Comparison of ENCODE assay signal across 8 cellular contexts in the genomic region with DNA sequence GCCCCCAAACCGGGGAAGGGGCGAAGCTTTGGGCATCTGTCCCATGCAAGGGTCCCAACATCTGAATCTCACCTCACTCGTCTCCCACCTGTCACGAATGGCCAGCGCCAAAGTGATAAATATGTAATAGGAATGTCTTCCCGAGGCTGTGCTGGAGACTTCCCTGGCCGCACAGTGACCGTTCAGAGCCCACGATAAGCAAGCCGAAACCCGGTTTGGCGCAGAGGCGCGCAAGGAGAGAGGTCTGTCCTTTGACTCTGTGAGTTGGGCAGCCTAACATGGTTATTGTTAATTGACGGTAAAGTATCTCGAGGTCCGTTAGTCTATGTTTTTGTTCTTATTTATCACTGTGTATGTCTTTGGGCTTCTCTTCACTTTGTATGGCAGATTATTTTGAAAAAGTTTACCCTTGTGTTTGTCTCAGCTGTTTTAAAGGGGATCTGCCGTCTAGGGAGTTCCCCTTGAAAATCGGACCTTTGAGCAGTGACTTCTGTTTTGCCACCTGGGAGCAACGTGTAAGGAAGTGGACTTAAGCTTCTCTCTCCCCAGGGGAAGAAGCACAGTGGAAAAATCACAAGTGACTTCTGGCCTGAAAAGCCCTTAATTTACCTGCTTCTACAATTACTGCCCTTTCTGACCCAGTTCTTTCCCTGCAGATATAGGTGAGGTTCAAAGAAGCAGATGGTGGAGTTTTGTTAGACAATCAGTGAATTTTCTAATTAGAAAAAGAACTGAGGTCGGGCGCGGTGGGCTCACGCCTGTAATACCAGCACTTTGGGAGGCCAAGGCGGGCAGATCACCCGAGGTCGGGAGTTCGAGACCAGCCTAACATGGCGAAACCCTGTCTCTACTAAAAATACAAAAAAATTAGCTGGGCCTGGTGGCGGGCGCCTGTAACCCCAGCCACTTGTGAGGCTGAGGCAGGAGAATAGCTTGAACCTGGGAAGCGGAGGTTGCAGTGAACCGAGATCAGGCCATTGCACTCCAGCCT. TPM values are rescaled to one million over a fixed set of nuclear protein-coding genes. Genes with fewer than 3 reads are reported as not detected.
DNase-seq lines count a peak whose midpoint lies in the region; ATAC-seq, FAIRE-seq and TF ChIP-seq lines count a peak whose summit lies in the region.

No MANE protein-coding gene starts in this region.

- H3K27me3 ChIP-seq in ectodermal cell (ENCODE audit: control insufficient read depth, insufficient read depth, low read length, poor library complexity, severe bottlenecking) (no peaks in the 10 kb centered on the region), mononuclear cell (ENCODE audit: insufficient read depth, low read length) (no peaks in the 10 kb centered on the region)

- no peak for TF ChIP-seq POLR2A in H54 (IDR thresholded peaks at IDR 0.05; ENCODE audit: low read depth, low read length)

- peak overlapping the region; percentile 96 for H3K27ac Mint-ChIP-seq in T-helper 1 cell treated with Interleukin-12 subunit alpha and Interleukin-12 subunit beta and Interleukin-4 antibody, amounts not matched to agents 30 μg/mL and 1 μg/mL, for 36 hours

- TF ChIP-seq CTCF in OCI-LY7 (conservative IDR thresholded peaks at IDR 0.05; ENCODE audit: low read length), result no peak

- no peaks in the 10 kb centered on the region for H3K9me2 ChIP-seq in OCI-LY7 (ENCODE audit: insufficient read depth, low read length)

- no peak for FAIRE-seq in H54 (lab: Jason Lieb, UNC)

- H3K36me3 ChIP-seq in OCI-LY7 (ENCODE audit: insufficient read depth, low read length) (peaks cover 44% of the 10 kb centered on the region), ectodermal cell (ENCODE audit: control insufficient read depth, insufficient read depth, low read length) (peaks cover 9% of the 10 kb centered on the region)

- H3K4me1 ChIP-seq in OCI-LY7 (ENCODE audit: insufficient read depth, low read length, poor library complexity, severe bottlenecking), result peaks cover 26% of the 10 kb centered on the region
- H3K4me1 ChIP-seq in ectodermal cell (ENCODE audit: control insufficient read depth, insufficient read depth, low read length), result peaks cover 5% of the 10 kb centered on the region
- H3K4me1 ChIP-seq in mononuclear cell (ENCODE audit: insufficient read depth, low read length), result peaks cover 36% of the 10 kb centered on the region

- CTCF ChIA-PET in OCI-LY7 (lab: Charles Lee; ENCODE audit: unreplicated experiment), result interaction anchor here (0.5 to 1.0 kb wide), 3 partner anchors 15 to 88 kb away, joined by 3 to 4 read pairs (median 4); partner anchors contain the start of gene PSME1

- BruUV-seq in OCI-LY7 (replicated peaks; lab: Mats Ljungman, UMichigan), result TSS peak; percentile 85

- POLR2A ChIA-PET in OCI-LY7 (lab: Charles Lee), result interaction anchor here (0.7 to 2.3 kb wide), 8 partner anchors 14 to 86 kb away, joined by 3 to 18 read pairs (median 5); partner anchors contain the start of genes CHMP4A, EMC9, PSME1 and PSME2

- H3K27me3 Mint-ChIP-seq in T-helper 1 cell treated with Interleukin-12 subunit alpha and Interleukin-12 subunit beta and Interleukin-4 antibody, amounts not matched to agents 30 μg/mL and 1 μg/mL, for 36 hours (ENCODE audit: low read depth), result no peaks in the 10 kb centered on the region

- peak overlapping the region; percentile 98 for H3K4me3 Mint-ChIP-seq in T-helper 1 cell treated with Interleukin-12 subunit alpha and Interleukin-12 subunit beta and Interleukin-4 antibody, amounts not matched to agents 30 μg/mL and 1 μg/mL, for 36 hours

- H3K4me3 ChIP-seq in OCI-LY7 (ENCODE audit: low read depth, low read length, poor library complexity, severe bottlenecking) (peak overlapping the region; percentile 75), ectodermal cell (ENCODE audit: insufficient read depth, low read depth, low read length) (peak overlapping the region; percentile 87), mononuclear cell (ENCODE audit: low read length) (peak overlapping the region; percentile 67)

- H3K27ac ChIP-seq in OCI-LY7 (ENCODE audit: low read depth, low read length, poor library complexity, severe bottlenecking) (peak overlapping the region; percentile 86), ectodermal cell (ENCODE audit: insufficient read depth, low read depth, low read length, poor library complexity, severe bottlenecking) (peak overlapping the region; percentile 93)

- WGBS in ectodermal cell, 2 experiments, result 37 to 39% methylated on average over 33 of the region's 33 CpGs

- ATAC-seq in HG02588 (IDR thresholded peaks at IDR 0.05; ENCODE audit: unreplicated experiment), result peak; percentile 15

- H3K4me1 Mint-ChIP-seq in T-helper 1 cell treated with Interleukin-12 subunit alpha and Interleukin-12 subunit beta and Interleukin-4 antibody, amounts not matched to agents 30 μg/mL and 1 μg/mL, for 36 hours (ENCODE audit: low read depth), result peaks cover 49% of the 10 kb centered on the region

- DNase-seq in T-helper 1 cell (no peak), OCI-LY7 (ENCODE audit: low spot score) (peak; percentile 71), H54 (ENCODE audit: insufficient read length, low spot score) (no peak), superior temporal gyrus (ENCODE audit: extremely low spot score) (no peak)

- intact Hi-C loops in OCI-LY7 (cut with micrococcal nuclease; ENCODE audit: unreplicated experiment), result loop anchor here (1.0 to 5.0 kb wide), 2 partner anchors 17 to 171 kb away; partner anchors contain the start of genes CHMP4A and NFATC4

- H3K9me3 Mint-ChIP-seq in T-helper 1 cell treated with Interleukin-12 subunit alpha and Interleukin-12 subunit beta and Interleukin-4 antibody, amounts not matched to agents 30 μg/mL and 1 μg/mL, for 36 hours, result peaks cover under 1% of the 10 kb centered on the region

- H3K9me3 ChIP-seq in OCI-LY7 (ENCODE audit: low read length), result 0 out of 2 replicates have a peak, but pooled peaks cover 3% of the 10 kb centered on the region
- H3K9me3 ChIP-seq in ectodermal cell (ENCODE audit: control insufficient read depth, low read length), result no peaks in the 10 kb centered on the region
- no peaks in the 10 kb centered on the region for H3K9me3 ChIP-seq in mononuclear cell (ENCODE audit: low read depth, low read length)

- peak overlapping the region; percentile 32; the same call in 1 of the 2 replicates for H2AFZ ChIP-seq in OCI-LY7 (ENCODE audit: low read length)

- no peaks in the 10 kb centered on the region for H4K20me1 ChIP-seq in OCI-LY7 (ENCODE audit: insufficient read depth, low read length)

- H3K79me2 ChIP-seq in OCI-LY7 (ENCODE audit: insufficient read depth, low read depth, low read length), result peaks cover 17% of the 10 kb centered on the region; the same call in 1 of the 2 replicates

- peak overlapping the region; percentile 91 for H3K4me2 ChIP-seq in OCI-LY7 (ENCODE audit: low read length)

- peaks cover 43% of the 10 kb centered on the region for H3K36me3 Mint-ChIP-seq in T-helper 1 cell treated with Interleukin-12 subunit alpha and Interleukin-12 subunit beta and Interleukin-4 antibody, amounts not matched to agents 30 μg/mL and 1 μg/mL, for 36 hours (ENCODE audit: low read depth)

RNA-seq across cellular contexts. Expression of gene TM9SF1, which starts 1.1 kb away (rescaled TPM):
- 23.4 and 31.3 TPM in 2 replicates for total RNA-seq in OCI-LY7 (2014; rRNA removed; shearing (Covaris generic))
- total RNA-seq in OCI-LY7 (2022) (23.1 and 27.8 TPM in 2 replicates), mononuclear cell (13.6 TPM)
- 50.6 TPM for polyA plus RNA-seq in ectodermal cell (2013, experiment 1 of 4)
- polyA plus RNA-seq in ectodermal cell (2013, experiment 2 of 4), result 48.3 TPM
- 40.5 TPM for polyA plus RNA-seq in ectodermal cell (2013, experiment 3 of 4)
- 40.0 TPM for polyA plus RNA-seq in ectodermal cell (2013, experiment 4 of 4)

RNA-seq across cellular contexts. Expression of gene IPO4, which starts 7.8 kb away (rescaled TPM):
- 48.4 and 59.2 TPM in 2 replicates for total RNA-seq in OCI-LY7 (2014; rRNA removed; shearing (Covaris generic))
- 49.3 and 53.1 TPM in 2 replicates for total RNA-seq in OCI-LY7 (2022)
- 50.2 TPM for polyA plus RNA-seq in ectodermal cell (2013, experiment 1 of 4)
- 45.3 TPM for polyA plus RNA-seq in ectodermal cell (2013, experiment 2 of 4)
- polyA plus RNA-seq in ectodermal cell (2013, experiment 3 of 4), result 31.6 TPM
- 36.2 TPM for polyA plus RNA-seq in ectodermal cell (2013, experiment 4 of 4)
- total RNA-seq in mononuclear cell, result 13.3 TPM

RNA-seq across cellular contexts. Expression of gene TSSK4, which starts 9.1 kb away (rescaled TPM):
- not detected in 2 replicates for total RNA-seq in OCI-LY7 (2014; rRNA removed; shearing (Covaris generic))
- total RNA-seq in OCI-LY7 (2022) (1.1 and 1.5 TPM in 2 replicates), mononuclear cell (0.31 TPM)
- not detected for polyA plus RNA-seq in ectodermal cell (2013, experiment 1 of 4)
- not detected for polyA plus RNA-seq in ectodermal cell (2013, experiment 2 of 4)
- polyA plus RNA-seq in ectodermal cell (2013, experiment 3 of 4), result not detected
- polyA plus RNA-seq in ectodermal cell (2013, experiment 4 of 4), result not detected

RNA-seq across cellular contexts. Expression of gene CHMP4A, which starts 16.9 kb away (rescaled TPM):
- 48.5 and 65.7 TPM in 2 replicates for total RNA-seq in OCI-LY7 (2014; rRNA removed; shearing (Covaris generic))
- 67.6 and 72.9 TPM in 2 replicates for total RNA-seq in OCI-LY7 (2022)
- 69.1 TPM for polyA plus RNA-seq in ectodermal cell (2013, experiment 1 of 4)
- polyA plus RNA-seq in ectodermal cell (2013, experiment 2 of 4), result 66.9 TPM
- 46.1 TPM for polyA plus RNA-seq in ectodermal cell (2013, experiment 3 of 4)
- polyA plus RNA-seq in ectodermal cell (2013, experiment 4 of 4), result 56.9 TPM
- 90.8 TPM for total RNA-seq in mononuclear cell

RNA-seq across cellular contexts. Expression of gene MDP1, which starts 19.5 kb away (rescaled TPM):
- total RNA-seq in OCI-LY7 (2014; rRNA removed; shearing (Covaris generic)), result 21.5 and 23.2 TPM in 2 replicates
- total RNA-seq in OCI-LY7 (2022) (26.6 and 30.9 TPM in 2 replicates), mononuclear cell (4.5 TPM)
- 22.8 TPM for polyA plus RNA-seq in ectodermal cell (2013, experiment 1 of 4)
- polyA plus RNA-seq in ectodermal cell (2013, experiment 2 of 4), result 29.3 TPM
- 26.6 TPM for polyA plus RNA-seq in ectodermal cell (2013, experiment 3 of 4)
- 32.7 TPM for polyA plus RNA-seq in ectodermal cell (2013, experiment 4 of 4)
